ENCODE assay signal across 22 cellular contexts in the genomic region with DNA sequence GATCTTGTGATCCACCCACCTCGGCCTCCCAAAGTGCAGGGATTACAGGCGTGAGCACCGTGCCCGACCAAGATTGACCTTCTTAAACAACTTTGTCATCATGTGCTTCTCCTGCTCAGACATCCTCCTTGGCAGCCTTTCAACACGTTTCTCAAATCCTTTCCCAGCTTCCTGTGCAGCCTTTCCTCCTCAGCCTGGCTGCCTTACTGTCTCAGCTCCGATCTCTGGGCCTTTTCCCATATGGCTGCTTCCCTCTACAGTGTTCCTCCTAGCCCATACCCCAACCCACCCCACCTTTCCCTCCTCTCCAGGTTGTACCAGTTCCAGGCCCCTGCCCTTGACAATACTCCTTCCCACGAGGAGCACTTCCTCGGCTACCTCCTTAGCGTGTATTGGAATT. TPM values are rescaled to one million over a fixed set of nuclear protein-coding genes. Genes with fewer than 3 reads are reported as not detected.
DNase-seq lines count a peak whose midpoint lies in the region; FAIRE-seq and TF ChIP-seq lines count a peak whose summit lies in the region.
"Had no signal": no experiment of that assay in that cellular context is flagged by ENCODE, and none has a peak within 500 bp of the region (broad histone marks: within the 10 kb centered on the region; RNA-seq: fewer than 3 reads in every experiment).

No MANE protein-coding gene starts in this region.

- no peak overlapping the region for H2BK120ac ChIP-seq in mesenchymal stem cell (ENCODE audit: low read depth, low read length)

- H2BK12ac ChIP-seq in mesenchymal stem cell (ENCODE audit: low read length in 2 of 2) = peak overlapping the region in 1 of 2 experiments; percentile 6

- H3K4me3 Mint-ChIP-seq in endothelial cell (ENCODE audit: unreplicated experiment) = no peak overlapping the region
- H3K4me3 Mint-ChIP-seq: activated naive CD4-positive, alpha-beta T cell treated with anti-CD3 and anti-CD28 coated beads, Interleukin-2, amount 50 U/mL, for 24 hours; B cell; endodermal cell had no signal

- H3K9ac ChIP-seq in mesenchymal stem cell (ENCODE audit: low read length) = no peak overlapping the region

- H3K18ac ChIP-seq in mesenchymal stem cell (ENCODE audit: low read depth in 1 of 2, low read length in 2 of 2) = peak overlapping the region in 1 of 2 experiments; percentile 70

- no peak for FAIRE-seq in D721Med (lab: Jason Lieb, UNC)
- FAIRE-seq: keratinocyte, pancreas had no signal

- H3K9me3 Mint-ChIP-seq in endothelial cell (ENCODE audit: unreplicated experiment) = no peaks in the 10 kb centered on the region
- H3K9me3 Mint-ChIP-seq: activated naive CD4-positive, alpha-beta T cell treated with anti-CD3 and anti-CD28 coated beads, Interleukin-2, amount 50 U/mL, for 24 hours; endodermal cell had no signal

- peak overlapping the region; percentile 64 for H3K27ac Mint-ChIP-seq in endothelial cell (ENCODE audit: unreplicated experiment)
- H3K27ac Mint-ChIP-seq: activated naive CD4-positive, alpha-beta T cell treated with anti-CD3 and anti-CD28 coated beads, Interleukin-2, amount 50 U/mL, for 24 hours; B cell; endodermal cell had no signal

- peak overlapping the region; percentile 31 for H4K8ac ChIP-seq in mesenchymal stem cell (ENCODE audit: low read length)

- no peak overlapping the region for H3K23ac ChIP-seq in mesenchymal stem cell (ENCODE audit: low read length in 2 of 2)

- H3K4ac ChIP-seq in mesenchymal stem cell (ENCODE audit: low read depth in 1 of 2, low read length in 2 of 2) = no peak overlapping the region

- TF ChIP-seq CTCF in endothelial cell (IDR thresholded peaks at IDR 0.05; ENCODE audit: unreplicated experiment) = no peak
- TF ChIP-seq CTCF in D721Med (IDR thresholded peaks at IDR 0.05; ENCODE audit: insufficient read depth, missing control alignments) = no peak

- H3K27me3 ChIP-seq in mesenchymal stem cell (ENCODE audit: control insufficient read depth in 1 of 2, insufficient read depth in 1 of 2, low read length in 2 of 2) = no peaks in the 10 kb centered on the region
- H3K27me3 ChIP-seq: heart right ventricle, pancreas had no signal

- no peak overlapping the region for H3K4me2 ChIP-seq in mesenchymal stem cell (ENCODE audit: low read length, poor library complexity, severe bottlenecking)

- peaks cover 6 to 16% of the 10 kb centered on the region in 2 experiments for H3K36me3 ChIP-seq in mesenchymal stem cell (ENCODE audit: control insufficient read depth in 1 of 2, insufficient read depth in 2 of 2, low read depth in 1 of 2, low read length in 2 of 2)
- H3K36me3 ChIP-seq: pancreas had no signal

- 88% methylated on average over 9 of the region's 9 CpGs for WGBS in mesenchymal stem cell

- H3K14ac ChIP-seq in mesenchymal stem cell (ENCODE audit: low read length in 2 of 2) = peak overlapping the region in 1 of 2 experiments; percentile 60

- H3K9me3 ChIP-seq in mesenchymal stem cell (ENCODE audit: control insufficient read depth, low read length) = no peaks in the 10 kb centered on the region
- H3K9me3 ChIP-seq: heart right ventricle, pancreas had no signal

- H2AK5ac ChIP-seq in mesenchymal stem cell (ENCODE audit: low read length, severe bottlenecking) = no peak overlapping the region

- H3K79me1 ChIP-seq in mesenchymal stem cell (replicated peaks; ENCODE audit: low read length, poor library complexity, severe bottlenecking) = peaks cover 13% of the 10 kb centered on the region

- no peak overlapping the region for H2BK15ac ChIP-seq in mesenchymal stem cell (ENCODE audit: low read depth, poor library complexity, severe bottlenecking)

- no peak overlapping the region for H4K91ac ChIP-seq in mesenchymal stem cell (ENCODE audit: low read length)

- peaks cover 2% of the 10 kb centered on the region for H3K36me3 Mint-ChIP-seq in endothelial cell (ENCODE audit: low read depth, unreplicated experiment)

- peaks cover 3% of the 10 kb centered on the region for H3K27me3 Mint-ChIP-seq in endothelial cell (ENCODE audit: unreplicated experiment)
- H3K27me3 Mint-ChIP-seq: activated naive CD4-positive, alpha-beta T cell treated with anti-CD3 and anti-CD28 coated beads, Interleukin-2, amount 50 U/mL, for 24 hours; B cell had no signal

- no peaks in the 10 kb centered on the region for H3K4me1 ChIP-seq in mesenchymal stem cell (ENCODE audit: control insufficient read depth, insufficient read depth, low read depth, low read length)
- H3K4me1 ChIP-seq: pancreas had no signal

- no peak overlapping the region for H2BK5ac ChIP-seq in mesenchymal stem cell (ENCODE audit: low read depth, low read length, poor library complexity, severe bottlenecking)

- no peak overlapping the region for H3K27ac ChIP-seq in mesenchymal stem cell (ENCODE audit: low read length, poor library complexity, severe bottlenecking)
- H3K27ac ChIP-seq: pancreas had no signal

- DNase-seq in AG08395 (ENCODE audit: low spot score) = peak; percentile 48
- DNase-seq in EH (ENCODE audit: low read depth) = peak; percentile 53
- DNase-seq in endothelial cell (ENCODE audit: low spot score) = no peak
- peak; percentile 21 for DNase-seq in mesenchymal stem cell
- no peak for DNase-seq in NCI-H226
- no peak for DNase-seq in amniotic stem cell (lab: John Stamatoyannopoulos, UW)
- DNase-seq in DMS 273 (lab: John Stamatoyannopoulos, UW; ENCODE audit: unreplicated experiment) = no peak
- no peak for DNase-seq in D721Med (ENCODE audit: insufficient read length, low spot score)
- DNase-seq: activated CD4-positive, alpha-beta T cell treated with anti-CD3 and anti-CD28 coated beads for 1 hour; activated CD8-positive, alpha-beta memory T cell treated with anti-CD3 and anti-CD28 coated beads, Interleukin-2, amount 50 U/mL, for 48 hours; caudate nucleus; DMS79; endodermal cell; GOT3; midbrain; NCI-H1694; NCI-H510A; pancreas had no signal

- H2AFZ ChIP-seq in mesenchymal stem cell (ENCODE audit: low read depth, low read length) = no peak overlapping the region

- H3K4me1 Mint-ChIP-seq in endothelial cell (ENCODE audit: unreplicated experiment) = peaks cover 5% of the 10 kb centered on the region

- no peak overlapping the region for H3K4me3 ChIP-seq in mesenchymal stem cell (ENCODE audit: insufficient read depth in 1 of 2, low read depth in 1 of 2, low read length in 2 of 2)
- H3K4me3 ChIP-seq: heart right ventricle, pancreas had no signal

RNA-seq across cellular contexts. Expression of gene PHF11, which starts 7.2 kb away (rescaled TPM):
- total RNA-seq in endothelial cell (ENCODE audit: unreplicated experiment) = 16.4 TPM
- polyA plus RNA-seq in mesenchymal stem cell (2013, experiment 1 of 2) = 35.2 TPM
- 34.4 TPM for polyA plus RNA-seq in mesenchymal stem cell (2013, experiment 2 of 2)

RNA-seq across cellular contexts. Expression of gene SETDB2, which starts 58.9 kb away (rescaled TPM):
- 8.9 TPM for total RNA-seq in endothelial cell (ENCODE audit: unreplicated experiment)
- 7.4 TPM for polyA plus RNA-seq in mesenchymal stem cell (2013, experiment 1 of 2)
- polyA plus RNA-seq in mesenchymal stem cell (2013, experiment 2 of 2) = 7.1 TPM

RNA-seq across cellular contexts. Expression of gene CAB39L, which starts 59.1 kb away (rescaled TPM):
- 3.9 TPM for total RNA-seq in endothelial cell (ENCODE audit: unreplicated experiment)
- 8.7 TPM for polyA plus RNA-seq in mesenchymal stem cell (2013, experiment 1 of 2)
- polyA plus RNA-seq in mesenchymal stem cell (2013, experiment 2 of 2) = 9.3 TPM

Comparison
In these comparisons a context has a peak if more than half of its experiments do, and no peak if none do; other contexts are left out.
1. DNase-seq: peak in AG08395 (single experiment), EH (single experiment) and mesenchymal stem cell (single experiment); none in endothelial cell (single experiment), NCI-H226 (single experiment), amniotic stem cell (single experiment), DMS 273 (single experiment) and D721Med (single experiment).